Comparison of ENCODE assay signal across 8 cellular contexts in genomic region chr4:147683717-147684700, GRCh38. TPM values are rescaled to one million over a fixed set of nuclear protein-coding genes. Genes with fewer than 3 reads are reported as not detected.
A peak's percentile ranks its signal among the peaks of the same experiment; 100 is the strongest.
DNase-seq lines count a peak whose midpoint lies in the region; ATAC-seq and TF ChIP-seq lines count a peak whose summit lies in the region.

Gene PRMT9, minus strand, starts transcription at chr4:147684163. Its CDS starts 176 bp downstream, at chr4:147683987.

- peaks cover 12% of the 10 kb centered on the region for H3K36me3 ChIP-seq in OCI-LY1 (ENCODE audit: insufficient read depth, low read length)
- no peaks in the 10 kb centered on the region for H3K36me3 ChIP-seq in mucosa of descending colon (ENCODE audit: low read depth)

- peak within 1 kb of the TSS; percentile 85 for H3K4me3 ChIP-seq in OCI-LY1 (ENCODE audit: low read depth, low read length, poor library complexity, severe bottlenecking)
- H3K4me3 ChIP-seq in mucosa of descending colon: peak within 1 kb of the TSS; percentile 33

- H3K4me1 ChIP-seq in OCI-LY1 (ENCODE audit: insufficient read depth, low read length, severe bottlenecking) (peaks cover 16% of the 10 kb centered on the region), mucosa of descending colon (ENCODE audit: low read depth) (peaks cover 4% of the 10 kb centered on the region)

- DNase-seq in DMS 273 (lab: John Stamatoyannopoulos, UW; ENCODE audit: unreplicated experiment) (peak; percentile 92), HUDEP-2 (lab: John Stamatoyannopoulos, UW; ENCODE audit: unreplicated experiment in 76 of 76) (peak in 75 of 76 experiments; percentile 31 to 89 (median 78)), activated T-cell treated with anti-CD3 and anti-CD28 coated beads for 4 hours (peak; percentile 83), epithelial cell of prostate (ENCODE audit: low read depth, low spot score) (peak; percentile 26), mucosa of descending colon (peak; percentile 93 to 95 (median 95))
- peak; percentile 66 to 75 for DNase-seq in stimulated activated CD8-positive, alpha-beta memory T cell treated with anti-CD3 and anti-CD28 coated beads, Interleukin-4, amount 100 ng/mL, for 1 hour (ENCODE audit: low read depth in 2 of 2, low spot score in 1 of 2)

- intact Hi-C loops in mucosa of descending colon (cut with DNase I, micrococcal nuclease): no loop called here

- H3K27ac ChIP-seq in OCI-LY1 (ENCODE audit: low read depth, low read length, poor library complexity, severe bottlenecking) (peak within 1 kb of the TSS; percentile 63), epithelial cell of prostate (peak within 1 kb of the TSS; percentile 65)

- peaks cover 12% of the 10 kb centered on the region; the same call in 1 of the 2 replicates for H3K79me2 ChIP-seq in OCI-LY1 (ENCODE audit: insufficient read depth, low read length)

- H3K27me3 ChIP-seq in OCI-LY1 (ENCODE audit: insufficient read depth, low read length): no peaks in the 10 kb centered on the region

- H4K20me1 ChIP-seq in OCI-LY1 (ENCODE audit: insufficient read depth, low read length): no peaks in the 10 kb centered on the region

- no peak for TF ChIP-seq CTCF in OCI-LY1 (IDR thresholded peaks at IDR 0.05; ENCODE audit: low read length)
- TF ChIP-seq CTCF in mucosa of descending colon (IDR thresholded peaks at IDR 0.05): no peak

- H3K9me2 ChIP-seq in OCI-LY1 (ENCODE audit: low read depth, low read length): no peaks in the 10 kb centered on the region

- H3K9me3 ChIP-seq in OCI-LY1 (ENCODE audit: low read length) (no peaks in the 10 kb centered on the region), mucosa of descending colon (no peaks in the 10 kb centered on the region)

- no peaks in the 10 kb centered on the region for H3F3A ChIP-seq in OCI-LY1 (ENCODE audit: insufficient read depth, low read length)

- H2AFZ ChIP-seq in OCI-LY1 (ENCODE audit: low read length): peak within 1 kb of the TSS; percentile 84

- ATAC-seq in GM21390 (IDR thresholded peaks at IDR 0.05; ENCODE audit: unreplicated experiment): peak; percentile 99
- ATAC-seq in mucosa of descending colon: peak; percentile 100

- H3K4me2 ChIP-seq in OCI-LY1 (ENCODE audit: low read length): peak within 1 kb of the TSS; percentile 96

- H3K9ac ChIP-seq in OCI-LY1 (ENCODE audit: low read length): peak within 1 kb of the TSS; percentile 89

RNA-seq across cellular contexts. Expression of gene PRMT9, which starts in this region (rescaled TPM):
- 1 to 10 TPM; 7.1 to 7.6 (median 7.6) TPM for total RNA-seq in mucosa of descending colon

Comparison
In these comparisons a context has a peak if more than half of its experiments do, and no peak if none do; other contexts are left out.
1. Peak in every context shown above with its lines: DNase-seq, ATAC-seq, H3K4me3 ChIP-seq and H3K27ac ChIP-seq.
2. DNase-seq: peak in every context shown above with its lines; median percentile 95 in mucosa of descending colon; 92 in DMS 273; 83 in activated T-cell treated with anti-CD3 and anti-CD28 coated beads for 4 hours; 78 in HUDEP-2; 70 in stimulated activated CD8-positive, alpha-beta memory T cell treated with anti-CD3 and anti-CD28 coated beads, Interleukin-4, amount 100 ng/mL, for 1 hour; 26 in epithelial cell of prostate.